20 cellular contexts compared by ENCODE assay signal in the genomic region with DNA sequence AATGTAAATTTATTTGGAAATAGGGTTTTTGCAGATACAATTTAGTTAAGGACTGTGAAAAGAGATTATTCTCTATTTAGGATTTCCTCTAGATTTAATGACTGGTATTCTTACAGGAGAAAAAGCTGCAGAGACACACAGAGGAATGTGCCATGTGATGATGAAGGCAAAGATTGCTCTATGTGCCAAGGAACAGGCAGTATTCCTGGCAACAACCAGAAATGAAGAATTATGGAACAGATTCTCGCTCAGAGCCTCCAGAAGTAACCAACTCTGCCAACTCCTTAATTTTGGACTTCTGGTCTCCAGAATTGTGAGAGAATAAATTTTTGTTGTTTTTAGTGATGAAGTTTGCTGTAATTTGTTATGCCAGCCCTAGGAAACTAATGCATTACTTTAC.
"Had no signal": no experiment of that assay in that cellular context is flagged by ENCODE, and none has a peak within 500 bp of the region (broad histone marks: within the 10 kb centered on the region; RNA-seq: fewer than 3 reads in every experiment).

No MANE protein-coding gene starts in this region.

- H3K27ac ChIP-seq: colonic mucosa, gastrocnemius medialis, neutrophil, skin epidermis, stomach had no signal

- H3K27me3 ChIP-seq: colonic mucosa, gastrocnemius medialis, neutrophil, stomach had no signal

- H3K4me1 ChIP-seq: colonic mucosa, gastrocnemius medialis had no signal

- DNase-seq: colonic mucosa; dermis blood vessel endothelial cell; endodermal cell; erythroblast; gastrocnemius medialis; glutamatergic neuron; left colon; left ventricle myocardium superior; mesendoderm; naive thymus-derived CD4-positive, alpha-beta T cell; nephron progenitor cell; posterior cingulate gyrus; stimulated activated CD4-positive, alpha-beta T cell treated with anti-CD3 and anti-CD28 coated beads, Interleukin-2, amount 100 ng/mL, for 24 hours; stimulated activated CD4-positive, alpha-beta T cell treated with anti-CD3 and anti-CD28 coated beads, Interleukin-4, amount 100 ng/mL, for 4 hours; stimulated activated naive B cell treated with anti-CD40 and anti-IgM and Interleukin-4, amounts not matched to agents 10 μg/mL and 1 μg/mL and 100 μg/mL, for 72 hours; stomach; substantia nigra; trophoblast cell had no signal

- H3K4me3 ChIP-seq: colonic mucosa, gastrocnemius medialis, skin epidermis, stomach had no signal

- H3K36me3 ChIP-seq: colonic mucosa, gastrocnemius medialis, neutrophil, stomach had no signal

- H3K9me3 ChIP-seq: colonic mucosa, gastrocnemius medialis, neutrophil, stomach had no signal
